ENCODE assay signal across 1 cellular context in the genomic region with DNA sequence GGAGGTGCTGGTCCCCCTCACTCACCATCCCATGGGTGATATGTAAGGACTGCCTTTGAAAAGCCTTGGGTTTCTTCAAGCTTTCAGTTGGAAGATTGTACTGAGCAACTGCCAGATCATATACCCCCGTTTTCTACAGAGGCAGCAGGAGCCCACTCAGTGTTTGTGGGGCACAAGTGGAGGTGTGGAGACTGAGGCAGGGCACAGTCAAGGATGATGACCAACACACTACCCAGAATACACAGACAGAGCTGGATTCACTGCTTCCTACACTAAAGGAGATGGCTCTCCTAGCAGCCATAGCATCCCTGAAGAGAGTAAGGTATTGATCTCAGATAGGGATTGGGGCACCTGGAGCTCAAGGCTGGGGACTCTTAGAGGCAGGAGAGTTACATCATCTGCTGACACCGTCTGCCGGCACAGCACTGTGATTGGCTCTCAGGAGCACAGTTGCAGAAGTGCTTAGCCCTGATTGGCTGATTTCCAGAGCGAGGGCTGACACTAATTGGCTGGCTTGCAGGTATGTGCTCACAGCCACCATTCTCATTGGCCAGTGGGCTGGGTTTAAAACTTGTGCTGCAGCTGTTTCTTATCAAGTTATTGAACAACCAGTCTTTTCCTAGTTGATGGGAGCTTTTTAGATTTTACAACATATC.
TF ChIP-seq lines count a peak whose summit lies in the region.

No MANE protein-coding gene starts in this region.

TF ChIP-seq in K562, 482 proteins besides CTCF, POLR2A, EP300 and RAD21:
- TF ChIP-seq RBM25 (IDR thresholded peaks at IDR 0.05; ENCODE audit: low read depth, low read length, severe bottlenecking) (peak; percentile 14), CAMTA2 (CRISPR knock-in tag; conservative IDR thresholded peaks at IDR 0.05) (no peak), RFX7 (CRISPR knock-in tag; IDR thresholded peaks at IDR 0.05) (no peak), ZNF134 (CRISPR knock-in tag; conservative IDR thresholded peaks at IDR 0.05) (no peak), IFI16 (CRISPR knock-in tag; IDR thresholded peaks at IDR 0.05) (no peak), ZNF124 (CRISPR knock-in tag; IDR thresholded peaks at IDR 0.05) (no peak), NFYB (IDR thresholded peaks at IDR 0.05; ENCODE audit: extremely low read depth, insufficient read length) (peak; percentile 55), FOSL1 (tag; conservative IDR thresholded peaks at IDR 0.05) (no peak), GTF2E2 (tag; IDR thresholded peaks at IDR 0.05) (no peak)
- TF ChIP-seq, protein P1, sequence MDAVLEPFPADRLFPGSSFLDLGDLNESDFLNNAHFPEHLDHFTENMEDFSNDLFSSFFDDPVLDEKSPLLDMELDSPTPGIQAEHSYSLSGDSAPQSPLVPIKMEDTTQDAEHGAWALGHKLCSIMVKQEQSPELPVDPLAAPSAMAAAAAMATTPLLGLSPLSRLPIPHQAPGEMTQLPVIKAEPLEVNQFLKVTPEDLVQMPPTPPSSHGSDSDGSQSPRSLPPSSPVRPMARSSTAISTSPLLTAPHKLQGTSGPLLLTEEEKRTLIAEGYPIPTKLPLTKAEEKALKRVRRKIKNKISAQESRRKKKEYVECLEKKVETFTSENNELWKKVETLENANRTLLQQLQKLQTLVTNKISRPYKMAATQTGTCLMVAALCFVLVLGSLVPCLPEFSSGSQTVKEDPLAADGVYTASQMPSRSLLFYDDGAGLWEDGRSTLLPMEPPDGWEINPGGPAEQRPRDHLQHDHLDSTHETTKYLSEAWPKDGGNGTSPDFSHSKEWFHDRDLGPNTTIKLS (IDR thresholded peaks at IDR 0.05; ENCODE audit: borderline replicate concordance, low read depth), result no peak
- TF ChIP-seq, protein P2, sequence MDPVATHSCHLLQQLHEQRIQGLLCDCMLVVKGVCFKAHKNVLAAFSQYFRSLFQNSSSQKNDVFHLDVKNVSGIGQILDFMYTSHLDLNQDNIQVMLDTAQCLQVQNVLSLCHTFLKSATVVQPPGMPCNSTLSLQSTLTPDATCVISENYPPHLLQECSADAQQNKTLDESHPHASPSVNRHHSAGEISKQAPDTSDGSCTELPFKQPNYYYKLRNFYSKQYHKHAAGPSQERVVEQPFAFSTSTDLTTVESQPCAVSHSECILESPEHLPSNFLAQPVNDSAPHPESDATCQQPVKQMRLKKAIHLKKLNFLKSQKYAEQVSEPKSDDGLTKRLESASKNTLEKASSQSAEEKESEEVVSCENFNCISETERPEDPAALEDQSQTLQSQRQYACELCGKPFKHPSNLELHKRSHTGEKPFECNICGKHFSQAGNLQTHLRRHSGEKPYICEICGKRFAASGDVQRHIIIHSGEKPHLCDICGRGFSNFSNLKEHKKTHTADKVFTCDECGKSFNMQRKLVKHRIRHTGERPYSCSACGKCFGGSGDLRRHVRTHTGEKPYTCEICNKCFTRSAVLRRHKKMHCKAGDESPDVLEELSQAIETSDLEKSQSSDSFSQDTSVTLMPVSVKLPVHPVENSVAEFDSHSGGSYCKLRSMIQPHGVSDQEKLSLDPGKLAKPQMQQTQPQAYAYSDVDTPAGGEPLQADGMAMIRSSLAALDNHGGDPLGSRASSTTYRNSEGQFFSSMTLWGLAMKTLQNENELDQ (CRISPR knock-in tag; IDR thresholded peaks at IDR 0.05; ENCODE audit: borderline replicate concordance), result no peak
